In the genomic region with DNA sequence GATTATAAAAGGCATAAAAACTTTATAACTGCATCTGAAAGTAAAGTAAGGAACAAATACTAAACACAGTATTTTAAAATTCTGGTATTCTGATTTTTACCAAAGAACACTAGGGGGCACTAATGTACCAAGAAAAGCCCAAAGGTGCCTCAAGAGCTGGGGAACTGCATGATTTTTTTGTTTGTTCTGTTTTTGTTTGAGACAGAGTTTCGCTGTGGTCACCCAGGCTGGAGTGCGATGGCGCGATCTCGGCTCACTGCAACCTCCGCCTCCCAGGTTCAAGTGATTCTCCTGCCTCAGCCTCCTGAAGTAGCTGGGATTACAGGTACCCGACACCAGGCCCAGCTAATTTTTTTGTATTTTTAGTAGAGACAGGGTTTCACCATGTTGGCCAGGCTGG, we compare ENCODE assay signal across 8 cellular contexts. TPM values are rescaled to one million over a fixed set of nuclear protein-coding genes. Genes with fewer than 3 reads are reported as not detected.
DNase-seq lines count a peak whose midpoint lies in the region; ATAC-seq, FAIRE-seq and TF ChIP-seq lines count a peak whose summit lies in the region.
"Not testable (repeated sequence)": the region's sequence is repeated elsewhere in the genome, so short reads cannot be mapped to it uniquely, and the experiment has no call there.

No MANE protein-coding gene starts in this region.

- H2AFZ ChIP-seq in astrocyte (ENCODE audit: low read depth, low read length) = peak overlapping the region; percentile 66
- H2AFZ ChIP-seq in osteoblast (ENCODE audit: low read length) = not testable (repeated sequence)

- H3K27me3 ChIP-seq in astrocyte (ENCODE audit: insufficient read depth, low read length); osteoblast (ENCODE audit: insufficient read depth, low read length): not testable (repeated sequence)

- H3K27ac Mint-ChIP-seq in astrocyte (ENCODE audit: unreplicated experiment); glutamatergic neuron (ENCODE audit: unreplicated experiment): not testable (repeated sequence)

- not testable (repeated sequence) for H3K36me3 Mint-ChIP-seq in astrocyte (ENCODE audit: low read depth, unreplicated experiment); glutamatergic neuron (ENCODE audit: unreplicated experiment)

- H3K4me1 Mint-ChIP-seq in astrocyte (ENCODE audit: low read depth, unreplicated experiment); glutamatergic neuron (ENCODE audit: low read depth, unreplicated experiment): not testable (repeated sequence)

- POLR2A ChIA-PET in RWPE1 (lab: Yijun Ruan, JAX; ENCODE audit: low non-redundant PET) = not testable (repeated sequence)

- H3K79me2 ChIP-seq in astrocyte (ENCODE audit: insufficient read depth, low read length); osteoblast (ENCODE audit: insufficient read depth, low read length): not testable (repeated sequence)

- H3K4me3 ChIP-seq in astrocyte (ENCODE audit: insufficient read depth, low read depth, low read length); osteoblast (ENCODE audit: insufficient read depth, low read length): not testable (repeated sequence)

- H3K4me1 ChIP-seq in astrocyte (ENCODE audit: insufficient read depth, low read length); osteoblast (ENCODE audit: insufficient read depth, low read length): not testable (repeated sequence)

- H3K9me3 ChIP-seq in astrocyte (ENCODE audit: insufficient read depth, low read depth, low read length); osteoblast (ENCODE audit: low read depth, low read length): not testable (repeated sequence)

- H3K36me3 ChIP-seq in astrocyte (ENCODE audit: insufficient read depth, low read length); osteoblast (ENCODE audit: insufficient read depth, low read length): not testable (repeated sequence)

- DNase-seq in GM10266 (ENCODE audit: extremely low spot score) (peak; percentile 50), NCI-H1105 treated with DMSO at 0.1 percent for 48 hours (lab: John Stamatoyannopoulos, UW) (peak; percentile 48), RWPE1 (ENCODE audit: low spot score) (peak; percentile 38), astrocyte (ENCODE audit: low read depth) (peak; percentile 34)
- DNase-seq in glutamatergic neuron; osteoblast (ENCODE audit: insufficient read length, low spot score, missing footprints): not testable (repeated sequence)

- not testable (repeated sequence) for H3K9me3 Mint-ChIP-seq in astrocyte (ENCODE audit: unreplicated experiment); glutamatergic neuron (ENCODE audit: unreplicated experiment)

- not testable (repeated sequence) for H3K9ac ChIP-seq in astrocyte (ENCODE audit: low read length)

- CTCF ChIA-PET in RWPE1 (lab: Yijun Ruan, JAX) = interaction anchor here (0.7 to 1.3 kb wide), 5 partner anchors 9 to 128 kb away, joined by 3 to 12 read pairs (median 3); no protein-coding TSS in a partner anchor

- TF ChIP-seq CTCF in GM10266 (IDR thresholded peaks at IDR 0.05; ENCODE audit: control insufficient read depth, insufficient read depth, low read depth, missing control alignments) (peak; percentile 61), RWPE1 (conservative IDR thresholded peaks at IDR 0.05; ENCODE audit: low read depth) (peak; percentile 50), astrocyte (IDR thresholded peaks at IDR 0.05; ENCODE audit: insufficient read depth, low read depth, low read length) (peak; percentile 70), glutamatergic neuron (IDR thresholded peaks at IDR 0.05; ENCODE audit: partially characterized antibody, unreplicated experiment) (peak; percentile 78), osteoblast (IDR thresholded peaks at IDR 0.05; ENCODE audit: extremely low read depth, low read depth, low read length) (peak; percentile 64)

- not testable (repeated sequence) for H3K4me3 Mint-ChIP-seq in astrocyte (ENCODE audit: unreplicated experiment); glutamatergic neuron (ENCODE audit: unreplicated experiment)

- peak overlapping the region; percentile 78 for H3K4me2 ChIP-seq in astrocyte (ENCODE audit: low read length)
- peak overlapping the region; percentile 21 for H3K4me2 ChIP-seq in osteoblast (ENCODE audit: insufficient read depth, low read length)

- not testable (repeated sequence) for H4K20me1 ChIP-seq in astrocyte (ENCODE audit: insufficient read depth, low read length); osteoblast (ENCODE audit: insufficient read depth, low read length)

- not testable (repeated sequence) for H3K27me3 Mint-ChIP-seq in astrocyte (ENCODE audit: low read depth, unreplicated experiment); glutamatergic neuron (ENCODE audit: unreplicated experiment)

- peak; percentile 52 for ATAC-seq in HG02623 (IDR thresholded peaks at IDR 0.05; ENCODE audit: unreplicated experiment)

- FAIRE-seq in A204.1 (lab: Jason Lieb, UNC) = peak; percentile 84
- FAIRE-seq in astrocyte (lab: Jason Lieb, UNC) = not testable (repeated sequence)

- 0 out of 2 replicates have a peak overlapping the region, but pooled peaks have one; percentile 20 for H3K27ac ChIP-seq in RWPE1
- H3K27ac ChIP-seq in astrocyte (ENCODE audit: low read depth, low read length); osteoblast (ENCODE audit: low read depth, low read length): not testable (repeated sequence)

RNA-seq across cellular contexts. Expression of a gene that starts 37.8 kb away (rescaled TPM):
- total RNA-seq in astrocyte (27.7 and 29.6 TPM in 2 replicates), glutamatergic neuron (ENCODE audit: unreplicated experiment) (27.5 TPM), osteoblast (51.8 and 53.3 TPM in 2 replicates)
